Comparison of ENCODE assay signal across 42 cellular contexts in genomic region chr1:56940039-56940438, GRCh38. TPM values are rescaled to one million over a fixed set of nuclear protein-coding genes. Genes with fewer than 3 reads are reported as not detected.
"Had no signal": no experiment of that assay in that cellular context is flagged by ENCODE, and none has a peak within 500 bp of the region (broad histone marks: within the 10 kb centered on the region; RNA-seq: fewer than 3 reads in every experiment).

No MANE protein-coding gene starts in this region.

- H3K4me1 Mint-ChIP-seq: activated naive CD4-positive, alpha-beta T cell treated with anti-CD3 and anti-CD28 coated beads, Interleukin-2, amount 10 ng/mL, durations not matched to agents 7 days and 5 days; activated naive CD4-positive, alpha-beta T cell treated with anti-CD3 and anti-CD28 coated beads, Interleukin-2, amount 50 U/mL, for 24 hours; activated naive CD8-positive, alpha-beta T cell treated with anti-CD3 and anti-CD28 coated beads for 36 hours; activated naive CD8-positive, alpha-beta T cell treated with anti-CD3 and anti-CD28 coated beads, Interleukin-2, amount 10 ng/mL, durations not matched to agents 7 days and 5 days; activated naive CD8-positive, alpha-beta T cell treated with anti-CD3 and anti-CD28 coated beads, Interleukin-2, amount 50 U/mL, for 24 hours; activated T-helper 17 cell treated with anti-CD3 and anti-CD28 coated beads, Interleukin-2, amount 50 U/mL, for 72 hours; central memory CD8-positive, alpha-beta T cell had no signal

- H3K4me3 Mint-ChIP-seq: activated naive CD4-positive, alpha-beta T cell treated with anti-CD3 and anti-CD28 coated beads for 36 hours; activated naive CD4-positive, alpha-beta T cell treated with anti-CD3 and anti-CD28 coated beads, Interleukin-2, amount 10 ng/mL, durations not matched to agents 7 days and 5 days; activated naive CD4-positive, alpha-beta T cell treated with anti-CD3 and anti-CD28 coated beads, Interleukin-2, amount 50 U/mL, for 24 hours; activated naive CD8-positive, alpha-beta T cell; activated naive CD8-positive, alpha-beta T cell treated with anti-CD3 and anti-CD28 coated beads for 36 hours; activated naive CD8-positive, alpha-beta T cell treated with anti-CD3 and anti-CD28 coated beads, Interleukin-2, amount 10 ng/mL, durations not matched to agents 7 days and 5 days; activated naive CD8-positive, alpha-beta T cell treated with anti-CD3 and anti-CD28 coated beads, Interleukin-2, amount 50 U/mL, for 24 hours; activated T-cell treated with anti-CD3 and anti-CD28 coated beads, Interleukin-2, amount 50 U/mL, for 24 hours; activated T-cell treated with anti-CD3 and anti-CD28 coated beads, Interleukin-2, amount 50 U/mL, for 4 hours; activated T-cell treated with anti-CD3 and anti-CD28 coated beads, Interleukin-2, amount 50 U/mL, for 72 hours; activated T-helper 1 cell treated with anti-CD3 and anti-CD28 coated beads, Interleukin-12 subunit alpha, Interleukin-12 subunit beta, Interleukin-2, Interleukin-4 antibody, amounts not matched to agents 30 ng/mL and 10 ng/mL and 1 ng/mL, durations not matched to agents 14 hours and 24 hours and 36 hours; activated T-helper 17 cell treated with anti-CD3 and anti-CD28 coated beads, Interleukin-2, amount 50 U/mL, for 72 hours; brain; central memory CD8-positive, alpha-beta T cell had no signal

- FAIRE-seq: astrocyte, bronchial epithelial cell had no signal

- H3K9me3 Mint-ChIP-seq: activated naive CD4-positive, alpha-beta T cell treated with anti-CD3 and anti-CD28 coated beads for 36 hours; activated naive CD4-positive, alpha-beta T cell treated with anti-CD3 and anti-CD28 coated beads, Interleukin-2, amount 10 ng/mL, durations not matched to agents 7 days and 5 days; activated naive CD4-positive, alpha-beta T cell treated with anti-CD3 and anti-CD28 coated beads, Interleukin-2, amount 50 U/mL, for 24 hours; activated naive CD4-positive, alpha-beta T cell treated with anti-CD3 and anti-CD28 coated beads, Interleukin-2, amount 50 U/mL, for 72 hours; activated naive CD8-positive, alpha-beta T cell treated with anti-CD3 and anti-CD28 coated beads for 36 hours; activated naive CD8-positive, alpha-beta T cell treated with anti-CD3 and anti-CD28 coated beads, Interleukin-2, amount 10 ng/mL, durations not matched to agents 7 days and 5 days; activated naive CD8-positive, alpha-beta T cell treated with anti-CD3 and anti-CD28 coated beads, Interleukin-2, amount 50 U/mL, for 24 hours; activated T-cell treated with anti-CD3 and anti-CD28 coated beads, Interleukin-2, amount 50 U/mL, for 24 hours; activated T-cell treated with anti-CD3 and anti-CD28 coated beads, Interleukin-2, amount 50 U/mL, for 4 hours; activated T-cell treated with anti-CD3 and anti-CD28 coated beads, Interleukin-2, amount 50 U/mL, for 72 hours; activated T-helper 1 cell treated with anti-CD3 and anti-CD28 coated beads, Interleukin-12 subunit alpha, Interleukin-12 subunit beta, Interleukin-2, Interleukin-4 antibody, amounts not matched to agents 30 ng/mL and 10 ng/mL and 1 ng/mL, durations not matched to agents 14 hours and 24 hours and 36 hours; activated T-helper 17 cell treated with anti-CD3 and anti-CD28 coated beads, Interleukin-2, amount 50 U/mL, for 72 hours; activated T-helper 2 cell treated with anti-CD3 and anti-CD28 coated beads, Interferon-gamma antibody, Interleukin-2, Interleukin-4, amounts not matched to agents 10 μg/mL and 5 μg/mL and 100 μg/mL, durations not matched to agents 14 hours and 24 hours and 36 hours; central memory CD8-positive, alpha-beta T cell had no signal

- H3K27ac Mint-ChIP-seq: activated naive CD4-positive, alpha-beta T cell treated with anti-CD3 and anti-CD28 coated beads for 36 hours; activated naive CD4-positive, alpha-beta T cell treated with anti-CD3 and anti-CD28 coated beads, Interleukin-2, amount 10 ng/mL, durations not matched to agents 7 days and 5 days; activated naive CD4-positive, alpha-beta T cell treated with anti-CD3 and anti-CD28 coated beads, Interleukin-2, amount 50 U/mL, for 24 hours; activated naive CD4-positive, alpha-beta T cell treated with anti-CD3 and anti-CD28 coated beads, Interleukin-2, amount 50 U/mL, for 72 hours; activated naive CD8-positive, alpha-beta T cell; activated naive CD8-positive, alpha-beta T cell treated with anti-CD3 and anti-CD28 coated beads for 36 hours; activated naive CD8-positive, alpha-beta T cell treated with anti-CD3 and anti-CD28 coated beads, Interleukin-2, amount 10 ng/mL, durations not matched to agents 7 days and 5 days; activated naive CD8-positive, alpha-beta T cell treated with anti-CD3 and anti-CD28 coated beads, Interleukin-2, amount 50 U/mL, for 24 hours; activated T-cell treated with anti-CD3 and anti-CD28 coated beads, Interleukin-2, amount 50 U/mL, for 24 hours; activated T-cell treated with anti-CD3 and anti-CD28 coated beads, Interleukin-2, amount 50 U/mL, for 72 hours; activated T-helper 1 cell treated with anti-CD3 and anti-CD28 coated beads, Interleukin-12 subunit alpha, Interleukin-12 subunit beta, Interleukin-2, Interleukin-4 antibody, amounts not matched to agents 30 ng/mL and 10 ng/mL and 1 ng/mL, durations not matched to agents 14 hours and 24 hours and 36 hours; activated T-helper 17 cell treated with anti-CD3 and anti-CD28 coated beads, Interleukin-2, amount 50 U/mL, for 72 hours; activated T-helper 2 cell treated with anti-CD3 and anti-CD28 coated beads, Interferon-gamma antibody, Interleukin-2, Interleukin-4, amounts not matched to agents 10 μg/mL and 5 μg/mL and 100 μg/mL, durations not matched to agents 14 hours and 24 hours and 36 hours had no signal

- H3K27me3 Mint-ChIP-seq: activated naive CD4-positive, alpha-beta T cell treated with anti-CD3 and anti-CD28 coated beads, Interleukin-2, amount 10 ng/mL, durations not matched to agents 7 days and 5 days; activated naive CD8-positive, alpha-beta T cell treated with anti-CD3 and anti-CD28 coated beads, Interleukin-2, amount 10 ng/mL, durations not matched to agents 7 days and 5 days; activated naive CD8-positive, alpha-beta T cell treated with anti-CD3 and anti-CD28 coated beads, Interleukin-2, amount 50 U/mL, for 24 hours; central memory CD8-positive, alpha-beta T cell had no signal

- DNase-seq: activated effector memory CD4-positive, alpha-beta T cell treated with anti-CD3 and anti-CD28 coated beads, Interleukin-2, amount 50 U/mL, for 16 hours; activated effector memory CD4-positive, alpha-beta T cell treated with Interleukin-2 at 50 U/mL for 16 hours; activated gamma-delta T cell; activated gamma-delta T cell treated with Interleukin-2 at 50 U/mL for 16 hours; activated naive CD4-positive, alpha-beta T cell; activated naive CD4-positive, alpha-beta T cell treated with anti-CD3 and anti-CD28 coated beads for 36 hours; activated naive CD4-positive, alpha-beta T cell treated with anti-CD3 and anti-CD28 coated beads, Interleukin-2, amount 10 ng/mL, durations not matched to agents 7 days and 5 days; activated naive CD4-positive, alpha-beta T cell treated with anti-CD3 and anti-CD28 coated beads, Interleukin-2, amount 50 U/mL, for 16 hours; activated naive CD4-positive, alpha-beta T cell treated with Interleukin-2 at 50 U/mL for 16 hours; activated naive CD8-positive, alpha-beta T cell treated with anti-CD3 and anti-CD28 coated beads for 36 hours; activated naive CD8-positive, alpha-beta T cell treated with anti-CD3 and anti-CD28 coated beads, Interleukin-2, amount 10 ng/mL, durations not matched to agents 7 days and 5 days; activated naive CD8-positive, alpha-beta T cell treated with anti-CD3 and anti-CD28 coated beads, Interleukin-2, amount 50 U/mL, for 24 hours; activated T-cell treated with anti-CD3 and anti-CD28 coated beads for 4 hours; activated T-cell treated with anti-CD3 and anti-CD28 coated beads, Interleukin-2, amount 50 U/mL, for 1 hour; activated T-cell treated with anti-CD3 and anti-CD28 coated beads, Interleukin-2, amount 50 U/mL, for 24 hours; activated T-cell treated with anti-CD3 and anti-CD28 coated beads, Interleukin-2, amount 50 U/mL, for 4 hours; activated T-cell treated with anti-CD3 and anti-CD28 coated beads, Interleukin-2, amount 50 U/mL, for 48 hours; activated T-cell treated with anti-CD3 and anti-CD28 coated beads, Interleukin-2, amount 50 U/mL, for 72 hours; adrenal gland; amniotic stem cell; amygdala; anterior cingulate cortex; aorta; body of pancreas; brain microvascular endothelial cell; caudate nucleus; central memory CD4-positive, alpha-beta T cell; cerebellar nuclear complex had no signal

- ATAC-seq: activated naive CD4-positive, alpha-beta T cell treated with anti-CD3 and anti-CD28 coated beads, Interleukin-2, amount 50 U/mL, for 72 hours; activated naive CD8-positive, alpha-beta T cell treated with anti-CD3 and anti-CD28 coated beads, Interleukin-2, amount 50 U/mL, for 24 hours; activated T-cell treated with anti-CD3 and anti-CD28 coated beads, Interleukin-2, amount 50 U/mL, for 4 hours; activated T-cell treated with anti-CD3 and anti-CD28 coated beads, Interleukin-2, amount 50 U/mL, for 72 hours; activated T-helper 17 cell treated with anti-CD3 and anti-CD28 coated beads, Interleukin-2, amount 50 U/mL, for 72 hours; body of pancreas had no signal

- H3K36me3 Mint-ChIP-seq: activated naive CD4-positive, alpha-beta T cell treated with anti-CD3 and anti-CD28 coated beads, Interleukin-2, amount 10 ng/mL, durations not matched to agents 7 days and 5 days; activated naive CD4-positive, alpha-beta T cell treated with anti-CD3 and anti-CD28 coated beads, Interleukin-2, amount 50 U/mL, for 24 hours; activated naive CD4-positive, alpha-beta T cell treated with anti-CD3 and anti-CD28 coated beads, Interleukin-2, amount 50 U/mL, for 72 hours; activated naive CD8-positive, alpha-beta T cell; activated naive CD8-positive, alpha-beta T cell treated with anti-CD3 and anti-CD28 coated beads for 36 hours; activated naive CD8-positive, alpha-beta T cell treated with anti-CD3 and anti-CD28 coated beads, Interleukin-2, amount 10 ng/mL, durations not matched to agents 7 days and 5 days; brain had no signal

RNA-seq across cellular contexts. Expression of gene C8B, which starts 25.8 kb away (rescaled TPM):
- total RNA-seq: activated naive CD4-positive, alpha-beta T cell treated with anti-CD3 and anti-CD28 coated beads for 36 hours; activated naive CD4-positive, alpha-beta T cell treated with anti-CD3 and anti-CD28 coated beads, Interleukin-2, amount 50 U/mL, for 72 hours; activated naive CD8-positive, alpha-beta T cell treated with anti-CD3 and anti-CD28 coated beads for 36 hours; activated naive CD8-positive, alpha-beta T cell treated with anti-CD3 and anti-CD28 coated beads, Interleukin-2, amount 10 ng/mL, durations not matched to agents 7 days and 5 days; activated T-cell treated with anti-CD3 and anti-CD28 coated beads, Interleukin-2, amount 50 U/mL, for 4 hours; activated T-cell treated with anti-CD3 and anti-CD28 coated beads, Interleukin-2, amount 50 U/mL, for 72 hours; activated T-helper 1 cell treated with anti-CD3 and anti-CD28 coated beads, Interleukin-12 subunit alpha, Interleukin-12 subunit beta, Interleukin-2, Interleukin-4 antibody, amounts not matched to agents 30 ng/mL and 10 ng/mL and 1 ng/mL, durations not matched to agents 14 hours and 24 hours and 36 hours; activated T-helper 17 cell treated with anti-CD3 and anti-CD28 coated beads, Interleukin-2, amount 50 U/mL, for 72 hours; activated T-helper 2 cell treated with anti-CD3 and anti-CD28 coated beads, Interferon-gamma antibody, Interleukin-2, Interleukin-4, amounts not matched to agents 10 μg/mL and 5 μg/mL and 100 μg/mL, durations not matched to agents 14 hours and 24 hours and 36 hours; adrenal gland; aorta; astrocyte; body of pancreas; breast epithelium; bronchial epithelial cell; cardiac muscle cell; cardiac septum; cerebellum had no signal
